Comparison of ENCODE assay signal across 1 cellular context in the genomic region with DNA sequence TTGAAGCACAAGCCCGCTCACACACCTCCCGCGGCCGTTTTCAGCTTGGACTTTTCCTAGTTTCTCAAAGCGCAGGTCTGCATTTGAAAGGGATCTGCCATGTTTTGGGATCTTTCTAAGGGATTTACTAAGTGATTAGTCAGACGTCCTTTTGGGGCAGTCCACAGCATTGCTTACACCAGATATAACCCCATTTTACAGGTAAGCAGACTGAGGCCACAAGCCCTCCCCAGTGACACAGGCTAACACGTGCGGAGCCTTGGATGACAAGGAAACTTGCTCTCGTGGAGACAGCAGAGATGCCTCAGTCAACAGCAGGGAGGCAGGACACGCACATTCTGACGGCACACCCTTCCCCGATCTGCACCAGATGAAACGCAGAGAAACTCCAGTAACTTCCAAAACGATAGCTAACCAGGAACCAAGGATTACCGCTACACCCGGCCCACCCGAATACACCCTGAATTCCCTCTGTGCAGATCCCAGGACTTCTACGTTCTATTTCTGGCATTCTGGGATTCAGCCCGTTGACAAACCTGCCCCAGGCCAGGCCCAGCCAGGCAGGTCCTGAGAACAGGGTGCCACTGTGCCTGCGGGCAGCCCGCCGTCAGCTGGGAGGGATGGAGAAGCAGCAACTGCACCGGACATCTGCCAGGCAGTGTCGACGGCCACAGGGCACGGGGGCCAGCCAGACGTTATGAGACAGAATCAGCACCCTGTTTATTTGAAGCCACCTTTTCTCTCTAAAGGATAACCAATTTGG.
TF ChIP-seq lines count a peak whose summit lies in the region.

No MANE protein-coding gene starts in this region.

TF ChIP-seq in K562, 482 proteins besides CTCF, POLR2A, EP300 and RAD21:
- TF ChIP-seq ARID3B (CRISPR knock-in tag; IDR thresholded peaks at IDR 0.05; ENCODE audit: borderline replicate concordance) (no peak), BCOR (IDR thresholded peaks at IDR 0.05) (0 out of 2 replicates have a peak, but pooled peaks have one; percentile 31), RBM25 (IDR thresholded peaks at IDR 0.05; ENCODE audit: low read depth, low read length, severe bottlenecking) (peak; percentile 67), MTA1 (IDR thresholded peaks at IDR 0.05; ENCODE audit: borderline replicate concordance) (no peak)
TF ChIP-seq in K562: peak in this region for 2.
